1 cellular context compared by ENCODE assay signal in the genomic region with DNA sequence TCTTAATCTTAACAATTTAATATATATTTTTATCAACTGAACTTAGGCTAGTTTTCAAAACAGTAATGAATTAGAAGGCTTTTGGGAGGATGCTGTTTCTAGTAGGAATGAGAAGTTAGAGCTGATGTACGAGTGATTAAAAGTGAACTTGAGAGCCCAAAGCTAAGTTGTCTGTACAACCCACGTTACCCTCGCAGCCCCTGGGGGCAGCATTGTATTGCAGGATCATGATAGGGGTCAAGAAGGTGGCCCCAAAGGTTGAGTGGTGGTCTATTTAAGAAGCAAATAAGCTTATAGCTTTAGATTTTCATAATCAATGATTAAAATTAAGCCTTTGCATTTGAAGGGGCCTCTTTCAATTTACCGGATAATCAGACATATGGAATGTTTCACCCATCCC.
TF ChIP-seq lines count a peak whose summit lies in the region.

No MANE protein-coding gene starts in this region.

TF ChIP-seq in GM12878, 131 proteins besides CTCF, POLR2A, EP300 and RAD21:
- TF ChIP-seq ZBED1 (IDR thresholded peaks at IDR 0.05; ENCODE audit: borderline replicate concordance) (no peak), DPF2 (IDR thresholded peaks at IDR 0.05) (no peak), TARDBP (IDR thresholded peaks at IDR 0.05; ENCODE audit: borderline replicate concordance) (no peak), TAF1 (IDR thresholded peaks at IDR 0.05; ENCODE audit: borderline replicate concordance, low read depth, low read length) (no peak), NRF1 (conservative IDR thresholded peaks at IDR 0.05; ENCODE audit: low read depth, low read length) (no peak), ATF2 (IDR thresholded peaks at IDR 0.05; ENCODE audit: low read length) (no peak), CEBPB (IDR thresholded peaks at IDR 0.05; ENCODE audit: borderline replicate concordance in 1 of 2, low read depth in 2 of 2, low read length in 2 of 2) (no peak)
TF ChIP-seq in GM12878: peak in this region for 0.
